Comparison of ENCODE assay signal across 11 cellular contexts in the genomic region with DNA sequence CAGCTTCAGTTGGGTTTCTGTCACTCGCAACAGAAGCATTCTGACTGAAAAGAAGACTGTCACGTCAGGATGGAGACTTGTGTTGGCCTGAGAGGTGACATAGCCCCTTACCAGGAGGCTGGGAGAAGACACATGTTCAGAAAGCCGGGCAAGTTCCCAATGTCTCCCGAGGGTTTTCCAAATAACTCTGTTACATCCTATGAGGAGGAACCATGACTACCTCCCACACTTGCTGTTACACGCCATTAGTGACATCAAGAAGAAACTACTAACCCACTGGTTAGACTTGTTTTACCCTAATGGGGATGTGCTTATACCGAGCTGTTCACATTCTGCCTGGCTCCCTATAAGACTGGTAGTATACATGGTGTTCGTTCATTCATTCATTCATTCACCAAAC. TPM values are rescaled to one million over a fixed set of nuclear protein-coding genes. Genes with fewer than 3 reads are reported as not detected.
DNase-seq lines count a peak whose midpoint lies in the region; ATAC-seq and TF ChIP-seq lines count a peak whose summit lies in the region.
"Had no signal": no experiment of that assay in that cellular context is flagged by ENCODE, and none has a peak within 500 bp of the region (broad histone marks: within the 10 kb centered on the region; RNA-seq: fewer than 3 reads in every experiment).

No MANE protein-coding gene starts in this region.

- no peak for TF ChIP-seq CTCF in osteoblast (IDR thresholded peaks at IDR 0.05; ENCODE audit: extremely low read depth, low read depth, low read length)
- TF ChIP-seq CTCF in upper lobe of left lung (IDR thresholded peaks at IDR 0.05), result no peak

- TF ChIP-seq EP300 in upper lobe of left lung (IDR thresholded peaks at IDR 0.05), result no peak

- H3K27me3 ChIP-seq in adipocyte (replicated peaks; ENCODE audit: control insufficient read depth, insufficient read depth, low read length), result no peaks in the 10 kb centered on the region
- H3K27me3 ChIP-seq in esophagus (ENCODE audit: control insufficient read depth in 1 of 2, insufficient read depth in 2 of 2, low read length in 2 of 2), result no peaks in the 10 kb centered on the region
- no peaks in the 10 kb centered on the region for H3K27me3 ChIP-seq in osteoblast (ENCODE audit: insufficient read depth, low read length)
- H3K27me3 ChIP-seq in upper lobe of left lung, result no peaks in the 10 kb centered on the region

- peaks cover 20% of the 10 kb centered on the region for H3K36me3 ChIP-seq in adipocyte (ENCODE audit: control insufficient read depth, insufficient read depth, low read length, severe bottlenecking)
- H3K36me3 ChIP-seq in esophagus (ENCODE audit: control insufficient read depth in 2 of 2, insufficient read depth in 2 of 2, low read length in 1 of 2), result no peaks in the 10 kb centered on the region
- H3K36me3 ChIP-seq in osteoblast (ENCODE audit: insufficient read depth, low read length), result peaks cover 32% of the 10 kb centered on the region
- H3K36me3 ChIP-seq in upper lobe of left lung, result no peaks in the 10 kb centered on the region

- peak in 1 of 2 donors; percentile 0 for ATAC-seq in upper lobe of left lung (ENCODE audit: low FRiP score in 2 of 2)
- ATAC-seq in HG03520 (IDR thresholded peaks at IDR 0.05; ENCODE audit: unreplicated experiment), result no peak
- ATAC-seq in GM18520 (IDR thresholded peaks at IDR 0.05; ENCODE audit: unreplicated experiment), result no peak
- ATAC-seq: SK-N-SH treated with all-trans-retinoic acid at 6 μM for 48 hours had no signal

- H3K27ac ChIP-seq in esophagus (ENCODE audit: low read depth in 2 of 2, low read length in 1 of 2) (peak overlapping the region; percentile 95 to 98), osteoblast (ENCODE audit: low read depth, low read length) (peak overlapping the region; percentile 87), upper lobe of left lung (peak overlapping the region; percentile 54 to 82 (median 70))

- H3K4me3 ChIP-seq in adipocyte (ENCODE audit: low read length) (peak overlapping the region; percentile 17), esophagus (ENCODE audit: low read depth in 1 of 2, low read length in 2 of 2) (peak overlapping the region in 1 of 2 donors; percentile 27), osteoblast (ENCODE audit: insufficient read depth, low read length) (no peak overlapping the region), upper lobe of left lung (no peak overlapping the region)

- no peak for TF ChIP-seq POLR2A in upper lobe of left lung (IDR thresholded peaks at IDR 0.05)

- peak overlapping the region; percentile 46 for H3K9ac ChIP-seq in adipocyte (ENCODE audit: low read length)

- H3K4me2 ChIP-seq in osteoblast (ENCODE audit: insufficient read depth, low read length), result no peak overlapping the region

- no peak for DNase-seq in adipocyte (ENCODE audit: low read depth)
- DNase-seq in osteoblast (ENCODE audit: insufficient read length, low spot score, missing footprints), result no peak
- no peak for DNase-seq in upper lobe of left lung
- DNase-seq in NCI-H510A treated with DMSO at 0.1 percent for 48 hours (lab: John Stamatoyannopoulos, UW), result no peak
- DNase-seq: activated CD4-positive, CD25-positive, alpha-beta regulatory T cell; activated T-cell treated with anti-CD3 and anti-CD28 coated beads, Interleukin-2, amount 50 U/mL, for 1 hour; NCI-H1436 treated with DMSO at 0.1 percent for 48 hours had no signal

- H3K4me1 ChIP-seq in adipocyte (ENCODE audit: control insufficient read depth, insufficient read depth, low read length) (peaks cover 78% of the 10 kb centered on the region), esophagus (ENCODE audit: control insufficient read depth in 2 of 2, insufficient read depth in 2 of 2, low read length in 1 of 2) (peaks cover 14 to 21% of the 10 kb centered on the region in 2 donors), osteoblast (ENCODE audit: insufficient read depth, low read length) (peaks cover 40% of the 10 kb centered on the region), upper lobe of left lung (peaks cover 40 to 54% (median 48%) of the 10 kb centered on the region in 4 donors)

- H4K20me1 ChIP-seq in osteoblast (ENCODE audit: insufficient read depth, low read length), result peaks cover 8% of the 10 kb centered on the region

- peaks cover 63% of the 10 kb centered on the region for H3K79me2 ChIP-seq in osteoblast (ENCODE audit: insufficient read depth, low read length)

- no peak overlapping the region for H2AFZ ChIP-seq in osteoblast (ENCODE audit: low read length)

- H3K9me3 ChIP-seq in adipocyte (ENCODE audit: control insufficient read depth, low read length) (no peaks in the 10 kb centered on the region), esophagus (ENCODE audit: control insufficient read depth in 2 of 2, insufficient read depth in 1 of 2, low read depth in 1 of 2, low read length in 1 of 2) (no peaks in the 10 kb centered on the region), osteoblast (ENCODE audit: low read depth, low read length) (no peaks in the 10 kb centered on the region), upper lobe of left lung (no peaks in the 10 kb centered on the region)

- WGBS in esophagus, 2 donors, result 42 to 57% methylated on average over 7 of the region's 7 CpGs
- WGBS in upper lobe of left lung, 2 donors, result 83 to 88% methylated on average over 7 of the region's 7 CpGs

RNA-seq across cellular contexts. Expression of a gene that starts 33.3 kb away (rescaled TPM):
- polyA plus RNA-seq in esophagus, result 1 to 10 TPM; 3.0 to 4.5 TPM
- total RNA-seq in osteoblast, result 58.3 and 59.2 TPM in 2 replicates
- 10 to 100 TPM; 17.1 to 55.5 (median 43.2) TPM for total RNA-seq in upper lobe of left lung
